9 cellular contexts compared by ENCODE assay signal in the genomic region with DNA sequence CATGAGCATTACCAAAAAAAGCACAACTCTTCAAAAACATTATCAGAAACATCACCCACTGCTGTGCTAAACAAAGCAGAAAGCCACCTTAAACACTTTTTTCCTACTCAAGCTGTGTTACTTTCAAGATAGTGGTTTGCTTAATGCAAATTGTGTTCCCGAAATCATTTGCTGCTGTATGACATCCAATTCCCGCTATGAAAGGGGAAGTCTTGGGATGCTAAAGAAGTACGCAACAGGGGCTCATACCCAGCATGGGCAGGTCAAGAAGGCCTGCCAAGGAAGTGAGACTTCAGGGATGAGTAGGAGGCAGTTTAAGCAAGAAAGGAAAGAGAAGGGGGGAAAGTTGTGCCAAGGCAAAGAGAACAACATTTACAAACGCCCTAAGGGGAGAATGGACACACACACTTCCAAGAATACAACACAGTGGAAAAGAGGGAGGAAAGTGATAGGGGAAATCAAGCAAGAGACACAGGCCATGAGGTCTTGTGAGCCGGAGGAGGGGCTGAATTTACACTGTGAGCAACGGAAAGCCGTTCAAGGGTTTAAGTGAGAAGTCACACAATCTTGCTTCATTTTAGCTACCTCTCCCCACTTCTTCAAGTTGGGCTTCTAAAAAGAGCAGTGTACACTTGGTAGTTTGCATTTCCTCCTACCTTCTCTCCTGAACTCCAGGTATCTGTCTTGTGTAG. TPM values are rescaled to one million over a fixed set of nuclear protein-coding genes. Genes with fewer than 3 reads are reported as not detected.
DNase-seq lines count a peak whose midpoint lies in the region; ATAC-seq and TF ChIP-seq lines count a peak whose summit lies in the region.
"Had no signal": no experiment of that assay in that cellular context is flagged by ENCODE, and none has a peak within 500 bp of the region (broad histone marks: within the 10 kb centered on the region; RNA-seq: fewer than 3 reads in every experiment).

No MANE protein-coding gene starts in this region.

- no peak overlapping the region for H3K9ac ChIP-seq in parathyroid adenoma

- no peaks in the 10 kb centered on the region for H3K36me3 ChIP-seq in parathyroid adenoma (ENCODE audit: control insufficient read depth, insufficient read depth, low read length)
- H3K36me3 ChIP-seq in effector memory CD4-positive, alpha-beta T cell (ENCODE audit: control insufficient read depth, insufficient read depth, low read length) = no peaks in the 10 kb centered on the region

- CTCF ChIA-PET in MCF 10A (lab: Yijun Ruan, JAX) = interaction anchor here (4.7 kb wide), 1 partner anchor 14 kb away, joined by 23 read pairs; no protein-coding TSS in a partner anchor

- H3K79me2 ChIP-seq in parathyroid adenoma = peaks cover 53% of the 10 kb centered on the region

- intact Hi-C loops in MCF 10A (cut with micrococcal nuclease) = no loop called here

- ATAC-seq in SK-N-SH treated with all-trans-retinoic acid at 6 μM for 48 hours = no peak
- ATAC-seq: left ventricle myocardium superior had no signal

- peak; percentile 38 for DNase-seq in GM13976 (ENCODE audit: low spot score)
- peak; percentile 87 for DNase-seq in MV-4-11 (lab: John Stamatoyannopoulos, UW)
- peak; percentile 60 for DNase-seq in MCF 10A (ENCODE audit: unreplicated experiment)
- DNase-seq in NCI-H1417 (lab: John Stamatoyannopoulos, UW) = no peak
- DNase-seq in effector memory CD4-positive, alpha-beta T cell = no peak
- DNase-seq: GOT3, left ventricle myocardium superior had no signal

- H3K27ac Mint-ChIP-seq in MCF 10A (ENCODE audit: low read depth, unreplicated experiment) = peak overlapping the region; percentile 59

- no peaks in the 10 kb centered on the region for H3K27me3 Mint-ChIP-seq in MCF 10A (ENCODE audit: insufficient read depth, unreplicated experiment)

- no peak overlapping the region for H2AFZ ChIP-seq in parathyroid adenoma

- BruUV-seq in MCF 10A (replicated peaks; lab: Mats Ljungman, UMichigan) = no TSS peak

- no peak overlapping the region for H3K27ac ChIP-seq in parathyroid adenoma
- H3K27ac ChIP-seq in effector memory CD4-positive, alpha-beta T cell (ENCODE audit: insufficient read depth, low read length, poor library complexity, severe bottlenecking) = no peak overlapping the region

- in situ Hi-C loops in GM13976 (cut with MboI; ENCODE audit: low sequenced_read_pairs, unreplicated experiment) = no loop called here

- no peaks in the 10 kb centered on the region for H3K27me3 ChIP-seq in parathyroid adenoma (ENCODE audit: control insufficient read depth, insufficient read depth, low read length)
- H3K27me3 ChIP-seq in effector memory CD4-positive, alpha-beta T cell (replicated peaks; ENCODE audit: control insufficient read depth, insufficient read depth, low read length, poor library complexity, severe bottlenecking) = no peaks in the 10 kb centered on the region

- H3K4me2 ChIP-seq in parathyroid adenoma (ENCODE audit: low read length) = peak overlapping the region; percentile 13

- no peak overlapping the region for H3K4me3 Mint-ChIP-seq in MCF 10A (ENCODE audit: unreplicated experiment)

- POLR2A ChIA-PET in MCF 10A (lab: Yijun Ruan, JAX) = interaction anchor here (1.0 to 4.0 kb wide), 2 partner anchors 18 to 42 kb away, joined by 3 to 34 read pairs; no protein-coding TSS in a partner anchor

- H3K9me3 Mint-ChIP-seq in MCF 10A (ENCODE audit: unreplicated experiment) = no peaks in the 10 kb centered on the region

- no peaks in the 10 kb centered on the region for H3K9me3 ChIP-seq in parathyroid adenoma (ENCODE audit: control insufficient read depth, low read length)
- no peaks in the 10 kb centered on the region for H3K9me3 ChIP-seq in effector memory CD4-positive, alpha-beta T cell (ENCODE audit: control insufficient read depth, low read length)

- peaks cover 18% of the 10 kb centered on the region for H3K4me1 ChIP-seq in parathyroid adenoma
- peaks cover 22% of the 10 kb centered on the region for H3K4me1 ChIP-seq in effector memory CD4-positive, alpha-beta T cell (ENCODE audit: control insufficient read depth, insufficient read depth, low read length, poor library complexity, severe bottlenecking)

- peaks cover 14% of the 10 kb centered on the region for H3K36me3 Mint-ChIP-seq in MCF 10A (ENCODE audit: insufficient read depth, unreplicated experiment)

- peaks cover 29% of the 10 kb centered on the region for H3K4me1 Mint-ChIP-seq in MCF 10A (ENCODE audit: insufficient read depth, unreplicated experiment)

- no peak for TF ChIP-seq CTCF in GM13976 (IDR thresholded peaks at IDR 0.05; ENCODE audit: borderline replicate concordance, control extremely low read depth, extremely low read depth, insufficient read depth, missing control alignments)
- no peak for TF ChIP-seq CTCF in MCF 10A (IDR thresholded peaks at IDR 0.05; ENCODE audit: unreplicated experiment)
- TF ChIP-seq CTCF in parathyroid adenoma (IDR thresholded peaks at IDR 0.05) = no peak

- H3K4me3 ChIP-seq in parathyroid adenoma (ENCODE audit: low read depth, low read length) = no peak overlapping the region
- no peak overlapping the region for H3K4me3 ChIP-seq in effector memory CD4-positive, alpha-beta T cell (ENCODE audit: insufficient read depth, low read depth, low read length, poor library complexity, severe bottlenecking)

TF ChIP-seq in SK-N-SH treated with all-trans-retinoic acid at 6 μM for 48 hours, 23 proteins besides CTCF, POLR2A, EP300 and RAD21:
- TF ChIP-seq CSDC2 (CRISPR knock-in tag; IDR thresholded peaks at IDR 0.05) (no peak), BACH2 (CRISPR knock-in tag; IDR thresholded peaks at IDR 0.05; ENCODE audit: borderline replicate concordance) (no peak), SNAI2 (CRISPR knock-in tag; IDR thresholded peaks at IDR 0.05) (no peak), TOX (CRISPR knock-in tag; IDR thresholded peaks at IDR 0.05; ENCODE audit: borderline replicate concordance) (no peak), ZC3H10 (CRISPR knock-in tag; IDR thresholded peaks at IDR 0.05) (no peak), ZNF70 (CRISPR knock-in tag; IDR thresholded peaks at IDR 0.05) (no peak), PPARA (CRISPR knock-in tag; IDR thresholded peaks at IDR 0.05; ENCODE audit: borderline replicate concordance) (no peak), ESRRG (CRISPR knock-in tag; IDR thresholded peaks at IDR 0.05) (no peak), GLIS3 (CRISPR knock-in tag; IDR thresholded peaks at IDR 0.05) (no peak), RARB (CRISPR knock-in tag; IDR thresholded peaks at IDR 0.05) (no peak)
- TF ChIP-seq, protein P1, sequence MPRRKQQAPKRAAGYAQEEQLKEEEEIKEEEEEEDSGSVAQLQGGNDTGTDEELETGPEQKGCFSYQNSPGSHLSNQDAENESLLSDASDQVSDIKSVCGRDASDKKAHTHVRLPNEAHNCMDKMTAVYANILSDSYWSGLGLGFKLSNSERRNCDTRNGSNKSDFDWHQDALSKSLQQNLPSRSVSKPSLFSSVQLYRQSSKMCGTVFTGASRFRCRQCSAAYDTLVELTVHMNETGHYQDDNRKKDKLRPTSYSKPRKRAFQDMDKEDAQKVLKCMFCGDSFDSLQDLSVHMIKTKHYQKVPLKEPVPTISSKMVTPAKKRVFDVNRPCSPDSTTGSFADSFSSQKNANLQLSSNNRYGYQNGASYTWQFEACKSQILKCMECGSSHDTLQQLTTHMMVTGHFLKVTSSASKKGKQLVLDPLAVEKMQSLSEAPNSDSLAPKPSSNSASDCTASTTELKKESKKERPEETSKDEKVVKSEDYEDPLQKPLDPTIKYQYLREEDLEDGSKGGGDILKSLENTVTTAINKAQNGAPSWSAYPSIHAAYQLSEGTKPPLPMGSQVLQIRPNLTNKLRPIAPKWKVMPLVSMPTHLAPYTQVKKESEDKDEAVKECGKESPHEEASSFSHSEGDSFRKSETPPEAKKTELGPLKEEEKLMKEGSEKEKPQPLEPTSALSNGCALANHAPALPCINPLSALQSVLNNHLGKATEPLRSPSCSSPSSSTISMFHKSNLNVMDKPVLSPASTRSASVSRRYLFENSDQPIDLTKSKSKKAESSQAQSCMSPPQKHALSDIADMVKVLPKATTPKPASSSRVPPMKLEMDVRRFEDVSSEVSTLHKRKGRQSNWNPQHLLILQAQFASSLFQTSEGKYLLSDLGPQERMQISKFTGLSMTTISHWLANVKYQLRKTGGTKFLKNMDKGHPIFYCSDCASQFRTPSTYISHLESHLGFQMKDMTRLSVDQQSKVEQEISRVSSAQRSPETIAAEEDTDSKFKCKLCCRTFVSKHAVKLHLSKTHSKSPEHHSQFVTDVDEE (CRISPR knock-in tag; IDR thresholded peaks at IDR 0.05) = no peak
TF ChIP-seq in SK-N-SH treated with all-trans-retinoic acid at 6 μM for 48 hours: peak in this region for 0.

RNA-seq across cellular contexts. Expression of a gene that starts 4.1 kb away (rescaled TPM):
- total RNA-seq in MCF 10A (2022) = 60.0 and 75.2 TPM in 2 replicates

Comparison
In these comparisons a context has a peak if more than half of its experiments do, and no peak if none do; other contexts are left out.
1. DNase-seq: peak in GM13976 (single experiment), MV-4-11 (single experiment) and MCF 10A (single experiment); none in NCI-H1417 (0 of 3) and effector memory CD4-positive, alpha-beta T cell (0 of 3).